Comparison of ENCODE assay signal across 21 cellular contexts in genomic region chr11:95713428-95713827, GRCh38.
"Had no signal": no experiment of that assay in that cellular context is flagged by ENCODE, and none has a peak within 500 bp of the region (broad histone marks: within the 10 kb centered on the region; RNA-seq: fewer than 3 reads in every experiment).

No MANE protein-coding gene starts in this region.

- H3K27ac ChIP-seq: HL-60, RWPE1 had no signal

- H3K4me2 ChIP-seq: SK-N-SH had no signal

- H3K9ac ChIP-seq: SK-N-SH had no signal

- H3K36me3 ChIP-seq: MG63 had no signal

- H3K9me3 ChIP-seq: MG63, SK-N-SH had no signal

- FAIRE-seq: HTR-8/SVneo had no signal

- H3K4me3 ChIP-seq: MG63 had no signal

- ATAC-seq: Panc1 had no signal

- H3K9me2 ChIP-seq: SK-N-SH had no signal

- DNase-seq: Karpas-422, KG1, MG63, NCI-H1092, NCI-H1105 treated with DMSO at 0.1 percent for 48 hours, NCI-H1417 treated with DMSO at 0.1 percent for 48 hours, NCI-H146, NCI-H1694 treated with DMSO at 0.1 percent for 48 hours, NCI-H1930, NCI-H2081, NCI-H2107, NCI-H2227 treated with DMSO at 0.1 percent for 48 hours, NCI-H524, NCI-H526 treated with DMSO at 0.1 percent for 48 hours, NCI-H774, SHP77, SK-N-SH had no signal
